ENCODE assay signal across 11 cellular contexts in genomic region chr1:112743174-112744018, GRCh38. TPM values are rescaled to one million over a fixed set of nuclear protein-coding genes. Genes with fewer than 3 reads are reported as not detected.
DNase-seq lines count a peak whose midpoint lies in the region; ATAC-seq and TF ChIP-seq lines count a peak whose summit lies in the region.
"Had no signal": no experiment of that assay in that cellular context is flagged by ENCODE, and none has a peak within 500 bp of the region (broad histone marks: within the 10 kb centered on the region; RNA-seq: fewer than 3 reads in every experiment).

No MANE protein-coding gene starts in this region.

- peak overlapping the region; percentile 84 for H2AFZ ChIP-seq in osteoblast (ENCODE audit: low read length)

- no TSS peak for BruUV-seq in Panc1 (replicated peaks; lab: Mats Ljungman, UMichigan)

- no peak for DNase-seq in BJ (ENCODE audit: low read depth)
- DNase-seq in Panc1 (ENCODE audit: low read depth, low spot score) = no peak
- DNase-seq in fibroblast of mammary gland (ENCODE audit: low read depth) = peak; percentile 38
- DNase-seq in osteoblast (ENCODE audit: insufficient read length, low spot score, missing footprints) = no peak
- no peak for DNase-seq in tibial artery
- DNase-seq in NCI-H1105 treated with DMSO at 0.1 percent for 48 hours (lab: John Stamatoyannopoulos, UW) = no peak
- DNase-seq in DMS53 (lab: John Stamatoyannopoulos, UW) = no peak
- no peak for DNase-seq in NCI-H2107 treated with DMSO at 0.1 percent for 48 hours (lab: John Stamatoyannopoulos, UW; ENCODE audit: unreplicated experiment)
- DNase-seq: activated CD8-positive, alpha-beta memory T cell treated with anti-CD3 and anti-CD28 coated beads, Interleukin-2, amount 50 U/mL, for 4 hours; NCI-H345; stimulated activated CD4-positive, alpha-beta T cell treated with anti-CD3 and anti-CD28 coated beads, Interleukin-1b, Interleukin-23, amount 100 ng/mL, for 48 hours had no signal

- H3K4me1 ChIP-seq in Panc1 (ENCODE audit: control insufficient read depth, insufficient read depth, low read length) = no peaks in the 10 kb centered on the region
- H3K4me1 ChIP-seq in osteoblast (ENCODE audit: insufficient read depth, low read length) = peaks cover 5% of the 10 kb centered on the region
- H3K4me1 ChIP-seq in tibial artery = peaks cover 0 to 11% (median 6%) of the 10 kb centered on the region in 4 donors

- H4K20me1 ChIP-seq in osteoblast (ENCODE audit: insufficient read depth, low read length) = no peaks in the 10 kb centered on the region

- intact Hi-C loops in Panc1 (cut with micrococcal nuclease; ENCODE audit: unreplicated experiment) (no loop called here), tibial artery (cut with DNase I; ENCODE audit: low total_unique reads) (no loop called here)

- H3K4me2 ChIP-seq in osteoblast (ENCODE audit: insufficient read depth, low read length) = peak overlapping the region; percentile 86

- CTCF ChIA-PET in BJ (lab: Yijun Ruan, JAX) (interaction anchor here (1.0 to 11.0 kb wide), 14 partner anchors 10 to 332 kb away, joined by 3 to 160 read pairs (median 6); partner anchors contain the start of gene PPM1J), Panc1 (lab: Charles Lee) (interaction anchor here (0.6 kb wide), 1 partner anchor 23 kb away, joined by 3 read pairs; no protein-coding TSS in a partner anchor)

- POLR2A ChIA-PET in BJ (lab: Charles Lee) (interaction anchor here (0.6 kb wide), 1 partner anchor 23 kb away, joined by 3 read pairs; no protein-coding TSS in a partner anchor), Panc1 (lab: Charles Lee) (no interaction called here)

- ATAC-seq in Panc1 = peak; percentile 56; the same call in 1 of the 2 replicates

- no peaks in the 10 kb centered on the region for H3K79me2 ChIP-seq in osteoblast (ENCODE audit: insufficient read depth, low read length)

- no peaks in the 10 kb centered on the region for H3K36me3 ChIP-seq in BJ (ENCODE audit: control insufficient read depth, insufficient read depth, low read length)
- no peaks in the 10 kb centered on the region for H3K36me3 ChIP-seq in Panc1 (ENCODE audit: control insufficient read depth, insufficient read depth, low read length)
- no peaks in the 10 kb centered on the region for H3K36me3 ChIP-seq in osteoblast (ENCODE audit: insufficient read depth, low read length)
- H3K36me3 ChIP-seq in tibial artery = no peaks in the 10 kb centered on the region

- H3K27ac ChIP-seq in Panc1 (ENCODE audit: low read length) (no peak overlapping the region), osteoblast (ENCODE audit: low read depth, low read length) (no peak overlapping the region), tibial artery (no peak overlapping the region)

- peak overlapping the region; percentile 22 for H3K4me3 ChIP-seq in BJ (ENCODE audit: low read depth, low read length)
- peak overlapping the region in 1 of 2 experiments; percentile 40; a peak in 2 of 4 replicates for H3K4me3 ChIP-seq in Panc1 (ENCODE audit: low read depth in 2 of 2, low read length in 2 of 2)
- peak overlapping the region; percentile 42 for H3K4me3 ChIP-seq in fibroblast of mammary gland (ENCODE audit: control insufficient read depth, low read depth, low read length)
- H3K4me3 ChIP-seq in osteoblast (ENCODE audit: insufficient read depth, low read length) = peak overlapping the region; percentile 65
- peak overlapping the region in 1 of 2 donors; percentile 30 for H3K4me3 ChIP-seq in tibial artery

- TF ChIP-seq CTCF in BJ (IDR thresholded peaks at IDR 0.05; ENCODE audit: insufficient read depth, low read depth, low read length) (no peak), Panc1 (IDR thresholded peaks at IDR 0.05) (no peak), fibroblast of mammary gland (conservative IDR thresholded peaks at IDR 0.05; ENCODE audit: control insufficient read depth, insufficient read depth, low read depth, low read length) (no peak), osteoblast (IDR thresholded peaks at IDR 0.05; ENCODE audit: extremely low read depth, low read depth, low read length) (no peak), tibial artery (IDR thresholded peaks at IDR 0.05) (no peak)

- peaks cover 7% of the 10 kb centered on the region for H3K27me3 ChIP-seq in BJ (ENCODE audit: control insufficient read depth, insufficient read depth, low read length)
- no peaks in the 10 kb centered on the region for H3K27me3 ChIP-seq in Panc1 (ENCODE audit: control insufficient read depth, insufficient read depth, low read length)
- peaks cover 3% of the 10 kb centered on the region for H3K27me3 ChIP-seq in osteoblast (ENCODE audit: insufficient read depth, low read length)
- peaks cover 0 to 31% of the 10 kb centered on the region in 2 donors for H3K27me3 ChIP-seq in tibial artery

- in situ Hi-C loops in Panc1 (cut with HindIII; ENCODE audit: low pct_unique_long_range_greater_than_20kb, low sequenced_read_pairs) = no loop called here

- H3K9me3 ChIP-seq in Panc1 (ENCODE audit: control insufficient read depth, insufficient read depth, low read depth, low read length) (no peaks in the 10 kb centered on the region), osteoblast (ENCODE audit: low read depth, low read length) (no peaks in the 10 kb centered on the region), tibial artery (peaks cover 0 to 6% (median 3%) of the 10 kb centered on the region in 3 donors)

RNA-seq across cellular contexts. Expression of gene PPM1J, which starts 28.3 kb away (rescaled TPM):
- 0.67 and 1.4 TPM in 2 replicates for polyA plus RNA-seq in BJ (2011; rRNA removed)
- polyA minus RNA-seq in BJ (2011; rRNA and poly(A)+ RNA removed) = 0.26 and 0.85 TPM in 2 replicates
- total RNA-seq in Panc1 (2021; ENCODE audit: unreplicated experiment) (0.51 TPM), osteoblast (0.59 and 1.1 TPM in 2 replicates)
- polyA plus RNA-seq in Panc1 (2012; ENCODE audit: insufficient read length) = 0.91 TPM

RNA-seq across cellular contexts. Expression of gene RHOC, which starts 36.5 kb away (rescaled TPM):
- 1,093 and 1,537 TPM in 2 replicates for polyA plus RNA-seq in BJ (2011; rRNA removed)
- 324 and 485 TPM in 2 replicates for polyA minus RNA-seq in BJ (2011; rRNA and poly(A)+ RNA removed)
- total RNA-seq in Panc1 (2021; ENCODE audit: unreplicated experiment) = 197 TPM
- polyA plus RNA-seq in Panc1 (2012; ENCODE audit: insufficient read length) = 427 TPM
- total RNA-seq in osteoblast = 276 and 325 TPM in 2 replicates
